1 cellular context compared by ENCODE assay signal in the genomic region with DNA sequence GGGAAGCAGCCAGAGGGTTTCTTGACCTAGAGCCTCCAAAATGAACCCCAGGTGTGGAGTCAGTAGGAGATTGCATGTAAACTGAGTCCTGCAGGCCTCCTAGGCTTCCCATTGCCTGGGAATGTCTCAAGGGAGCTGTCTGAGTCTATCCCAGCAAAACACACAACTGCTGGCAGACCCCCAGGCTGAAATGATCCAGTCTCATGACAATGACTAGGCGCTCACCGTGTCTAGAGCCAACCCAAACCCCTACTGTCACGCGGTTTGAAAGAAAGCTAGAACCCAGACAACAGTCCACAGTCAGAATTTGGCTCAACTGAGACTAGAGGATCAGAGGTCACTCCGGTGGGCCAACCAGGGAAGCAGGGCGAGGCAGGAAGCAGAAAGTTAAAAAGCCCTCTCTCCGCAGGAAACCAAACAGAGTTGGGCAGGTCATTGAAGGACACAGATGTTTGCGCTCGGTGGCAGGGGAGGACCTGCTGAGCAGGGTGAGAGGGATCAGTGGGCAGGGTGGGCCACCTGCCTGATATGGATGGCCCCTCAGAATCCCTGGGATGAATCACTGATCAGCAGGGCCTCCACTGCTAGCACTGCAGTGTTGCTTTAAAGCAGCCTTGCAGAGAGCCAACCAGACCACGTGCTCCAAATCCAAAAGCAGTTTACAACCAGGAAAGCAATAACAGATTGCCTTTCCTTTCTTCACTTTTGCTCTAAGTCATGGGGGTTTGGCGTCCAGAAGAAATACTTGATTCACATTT.
A peak's percentile ranks its signal among the peaks of the same experiment; 100 is the strongest.
TF ChIP-seq lines count a peak whose summit lies in the region.

No MANE protein-coding gene starts in this region.

TF ChIP-seq in HepG2, 621 proteins besides CTCF, POLR2A, EP300 and RAD21 (continued from another document and continues in another):
- TF ChIP-seq GRHL1 (CRISPR knock-in tag; conservative IDR thresholded peaks at IDR 0.05) (no peak), SALL2 (CRISPR knock-in tag; IDR thresholded peaks at IDR 0.05) (0 out of 2 replicates have a peak, but pooled peaks have one; percentile 28), ELF3 (CRISPR knock-in tag; IDR thresholded peaks at IDR 0.05) (peak; percentile 88), REPIN1 (CRISPR knock-in tag; IDR thresholded peaks at IDR 0.05; ENCODE audit: borderline replicate concordance, low read depth) (peak; percentile 68; the same call in 1 of the 2 replicates), TAF1 (CRISPR knock-in tag; IDR thresholded peaks at IDR 0.05) (peak; percentile 50), MLXIP (CRISPR knock-in tag; IDR thresholded peaks at IDR 0.05; ENCODE audit: borderline replicate concordance) (no peak; the same call in 1 of the 2 replicates), E2F5 (CRISPR knock-in tag; conservative IDR thresholded peaks at IDR 0.05) (no peak), HNRNPUL1 (IDR thresholded peaks at IDR 0.05; ENCODE audit: low read depth, low read length) (no peak), NFIB (CRISPR knock-in tag; IDR thresholded peaks at IDR 0.05; ENCODE audit: borderline replicate concordance) (no peak), ZBTB33 (CRISPR knock-in tag; IDR thresholded peaks at IDR 0.05) (peak; percentile 32; the same call in 1 of the 2 replicates), CC2D1A (CRISPR knock-in tag; IDR thresholded peaks at IDR 0.05) (no peak), HOXD1 (CRISPR knock-in tag; IDR thresholded peaks at IDR 0.05) (peak; percentile 66; the same call in 1 of the 2 replicates), SPEN (CRISPR knock-in tag; IDR thresholded peaks at IDR 0.05; ENCODE audit: low read depth) (peak; percentile 70), MZF1 (CRISPR knock-in tag; IDR thresholded peaks at IDR 0.05; ENCODE audit: borderline replicate concordance) (0 out of 2 replicates have a peak, but pooled peaks have one; percentile 14), KLF13 (CRISPR knock-in tag; IDR thresholded peaks at IDR 0.05) (no peak), SMAD9 (CRISPR knock-in tag; IDR thresholded peaks at IDR 0.05) (no peak), ZNF362 (CRISPR knock-in tag; IDR thresholded peaks at IDR 0.05; ENCODE audit: borderline replicate concordance) (peak; percentile 64; the same call in 1 of the 2 replicates), HOXA7 (CRISPR knock-in tag; IDR thresholded peaks at IDR 0.05) (no peak), SETDB1 (CRISPR knock-in tag; IDR thresholded peaks at IDR 0.05; ENCODE audit: borderline replicate concordance) (no peak), XBP1 (CRISPR knock-in tag; IDR thresholded peaks at IDR 0.05) (no peak), ZNF746 (CRISPR knock-in tag; IDR thresholded peaks at IDR 0.05) (peak; percentile 87), DBP (CRISPR knock-in tag; IDR thresholded peaks at IDR 0.05; ENCODE audit: not compliant biosample characterization) (no peak), SMARCE1 (IDR thresholded peaks at IDR 0.05; ENCODE audit: borderline replicate concordance) (no peak), ZNF678 (CRISPR knock-in tag; IDR thresholded peaks at IDR 0.05) (no peak), NFYC (CRISPR knock-in tag; IDR thresholded peaks at IDR 0.05) (peak; percentile 50), ZNF329 (CRISPR knock-in tag; IDR thresholded peaks at IDR 0.05; ENCODE audit: low read depth) (no peak), JDP2 (CRISPR knock-in tag; IDR thresholded peaks at IDR 0.05; ENCODE audit: borderline replicate concordance) (no peak), CBX5 (CRISPR knock-in tag; IDR thresholded peaks at IDR 0.05; ENCODE audit: borderline replicate concordance) (peak; percentile 40; the same call in 1 of the 2 replicates), TBP (CRISPR knock-in tag; IDR thresholded peaks at IDR 0.05) (no peak), FOXA3 (CRISPR knock-in tag; IDR thresholded peaks at IDR 0.05) (peak; percentile 75)
- TF ChIP-seq, protein P1, sequence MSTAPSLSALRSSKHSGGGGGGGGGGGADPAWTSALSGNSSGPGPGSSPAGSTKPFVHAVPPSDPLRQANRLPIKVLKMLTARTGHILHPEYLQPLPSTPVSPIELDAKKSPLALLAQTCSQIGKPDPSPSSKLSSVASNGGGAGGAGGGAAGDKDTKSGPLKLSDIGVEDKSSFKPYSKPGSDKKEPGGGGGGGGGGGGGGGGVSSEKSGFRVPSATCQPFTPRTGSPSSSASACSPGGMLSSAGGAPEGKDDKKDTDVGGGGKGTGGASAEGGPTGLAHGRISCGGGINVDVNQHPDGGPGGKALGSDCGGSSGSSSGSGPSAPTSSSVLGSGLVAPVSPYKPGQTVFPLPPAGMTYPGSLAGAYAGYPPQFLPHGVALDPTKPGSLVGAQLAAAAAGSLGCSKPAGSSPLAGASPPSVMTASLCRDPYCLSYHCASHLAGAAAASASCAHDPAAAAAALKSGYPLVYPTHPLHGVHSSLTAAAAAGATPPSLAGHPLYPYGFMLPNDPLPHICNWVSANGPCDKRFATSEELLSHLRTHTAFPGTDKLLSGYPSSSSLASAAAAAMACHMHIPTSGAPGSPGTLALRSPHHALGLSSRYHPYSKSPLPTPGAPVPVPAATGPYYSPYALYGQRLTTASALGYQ (CRISPR knock-in tag; IDR thresholded peaks at IDR 0.05), result peak; percentile 82
- TF ChIP-seq, protein P2, sequence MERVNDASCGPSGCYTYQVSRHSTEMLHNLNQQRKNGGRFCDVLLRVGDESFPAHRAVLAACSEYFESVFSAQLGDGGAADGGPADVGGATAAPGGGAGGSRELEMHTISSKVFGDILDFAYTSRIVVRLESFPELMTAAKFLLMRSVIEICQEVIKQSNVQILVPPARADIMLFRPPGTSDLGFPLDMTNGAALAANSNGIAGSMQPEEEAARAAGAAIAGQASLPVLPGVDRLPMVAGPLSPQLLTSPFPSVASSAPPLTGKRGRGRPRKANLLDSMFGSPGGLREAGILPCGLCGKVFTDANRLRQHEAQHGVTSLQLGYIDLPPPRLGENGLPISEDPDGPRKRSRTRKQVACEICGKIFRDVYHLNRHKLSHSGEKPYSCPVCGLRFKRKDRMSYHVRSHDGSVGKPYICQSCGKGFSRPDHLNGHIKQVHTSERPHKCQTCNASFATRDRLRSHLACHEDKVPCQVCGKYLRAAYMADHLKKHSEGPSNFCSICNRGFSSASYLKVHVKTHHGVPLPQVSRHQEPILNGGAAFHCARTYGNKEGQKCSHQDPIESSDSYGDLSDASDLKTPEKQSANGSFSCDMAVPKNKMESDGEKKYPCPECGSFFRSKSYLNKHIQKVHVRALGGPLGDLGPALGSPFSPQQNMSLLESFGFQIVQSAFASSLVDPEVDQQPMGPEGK (CRISPR knock-in tag; IDR thresholded peaks at IDR 0.05), result peak; percentile 69; the same call in 1 of the 2 replicates
